In the genomic region with DNA sequence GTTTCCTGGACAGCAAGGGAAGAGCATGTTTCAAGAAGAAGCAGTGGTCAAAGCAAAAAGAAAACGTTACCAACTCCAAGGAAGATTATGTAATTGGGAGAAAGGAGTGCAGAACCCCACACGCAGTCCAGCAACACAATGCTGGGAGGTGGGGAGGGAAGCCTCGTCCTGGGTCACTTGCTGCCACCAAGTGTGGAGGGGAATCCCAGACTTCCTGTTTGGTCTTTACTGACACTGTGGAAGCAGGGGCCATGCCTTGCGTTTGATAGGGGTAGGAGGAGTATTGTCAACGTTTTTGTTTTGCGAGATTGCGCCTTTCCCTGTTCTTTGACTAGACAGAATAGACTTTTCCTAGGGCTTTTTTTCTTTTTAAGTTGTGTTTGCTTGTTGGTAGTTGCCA, we compare ENCODE assay signal across 26 cellular contexts.
DNase-seq lines count a peak whose midpoint lies in the region; ATAC-seq and TF ChIP-seq lines count a peak whose summit lies in the region.
"Had no signal": no experiment of that assay in that cellular context is flagged by ENCODE, and none has a peak within 500 bp of the region (broad histone marks: within the 10 kb centered on the region; RNA-seq: fewer than 3 reads in every experiment).

No MANE protein-coding gene starts in this region.

- peaks cover 2% of the 10 kb centered on the region for H3K4me1 Mint-ChIP-seq in activated CD4-positive, alpha-beta memory T cell treated with anti-CD3 and anti-CD28 coated beads for 36 hours (ENCODE audit: low read depth)
- peaks cover 17% of the 10 kb centered on the region for H3K4me1 Mint-ChIP-seq in activated CD4-positive, alpha-beta memory T cell treated with anti-CD3 and anti-CD28 coated beads, Interleukin-2, amount 10 ng/mL, durations not matched to agents 7 days and 5 days
- peaks cover 29% of the 10 kb centered on the region for H3K4me1 Mint-ChIP-seq in endothelial cell (ENCODE audit: unreplicated experiment)
- H3K4me1 Mint-ChIP-seq in stimulated activated effector memory CD8-positive, alpha-beta T cell treated with anti-CD3 and anti-CD28 coated beads, Interleukin-12 subunit alpha, Interleukin-12 subunit beta, amount 100 ng/mL, for 72 hours, result peaks cover 14% of the 10 kb centered on the region
- H3K4me1 Mint-ChIP-seq in effector memory CD8-positive, alpha-beta T cell (ENCODE audit: low read depth in 2 of 2), result peaks cover 2 to 8% of the 10 kb centered on the region in 2 donors

- intact Hi-C loops in activated CD4-positive, alpha-beta memory T cell treated with anti-CD3 and anti-CD28 coated beads for 36 hours (cut with micrococcal nuclease), result no loop called here

- TF ChIP-seq CTCF in endothelial cell (IDR thresholded peaks at IDR 0.05; ENCODE audit: unreplicated experiment), result no peak

- peaks cover 65% of the 10 kb centered on the region for H3K36me3 Mint-ChIP-seq in activated CD4-positive, alpha-beta memory T cell treated with anti-CD3 and anti-CD28 coated beads for 36 hours
- peaks cover 59% of the 10 kb centered on the region for H3K36me3 Mint-ChIP-seq in activated CD4-positive, alpha-beta memory T cell treated with anti-CD3 and anti-CD28 coated beads, Interleukin-2, amount 10 ng/mL, durations not matched to agents 7 days and 5 days (ENCODE audit: low read depth)
- peaks cover 21% of the 10 kb centered on the region for H3K36me3 Mint-ChIP-seq in endothelial cell (ENCODE audit: low read depth, unreplicated experiment)
- H3K36me3 Mint-ChIP-seq in stimulated activated effector memory CD8-positive, alpha-beta T cell treated with anti-CD3 and anti-CD28 coated beads, Interleukin-12 subunit alpha, Interleukin-12 subunit beta, amount 100 ng/mL, for 72 hours, result peaks cover 22% of the 10 kb centered on the region
- peaks cover 12% of the 10 kb centered on the region for H3K36me3 Mint-ChIP-seq in effector memory CD8-positive, alpha-beta T cell (ENCODE audit: insufficient read depth)

- peak overlapping the region; percentile 6 for H3K27ac Mint-ChIP-seq in activated CD4-positive, alpha-beta memory T cell treated with anti-CD3 and anti-CD28 coated beads for 36 hours
- no peak overlapping the region for H3K27ac Mint-ChIP-seq in activated CD4-positive, alpha-beta memory T cell treated with anti-CD3 and anti-CD28 coated beads, Interleukin-2, amount 10 ng/mL, durations not matched to agents 7 days and 5 days
- H3K27ac Mint-ChIP-seq in endothelial cell (ENCODE audit: unreplicated experiment), result peak overlapping the region; percentile 95
- peak overlapping the region; percentile 74 for H3K27ac Mint-ChIP-seq in stimulated activated effector memory CD8-positive, alpha-beta T cell treated with anti-CD3 and anti-CD28 coated beads, Interleukin-12 subunit alpha, Interleukin-12 subunit beta, amount 100 ng/mL, for 72 hours
- no peak overlapping the region for H3K27ac Mint-ChIP-seq in effector memory CD8-positive, alpha-beta T cell
- H3K27ac Mint-ChIP-seq: brain, T-helper 17 cell had no signal

- H3K27me3 Mint-ChIP-seq in activated CD4-positive, alpha-beta memory T cell treated with anti-CD3 and anti-CD28 coated beads for 36 hours, result no peaks in the 10 kb centered on the region
- H3K27me3 Mint-ChIP-seq in activated CD4-positive, alpha-beta memory T cell treated with anti-CD3 and anti-CD28 coated beads, Interleukin-2, amount 10 ng/mL, durations not matched to agents 7 days and 5 days, result no peaks in the 10 kb centered on the region
- H3K27me3 Mint-ChIP-seq in endothelial cell (ENCODE audit: unreplicated experiment), result peaks cover 6% of the 10 kb centered on the region
- no peaks in the 10 kb centered on the region for H3K27me3 Mint-ChIP-seq in effector memory CD8-positive, alpha-beta T cell
- H3K27me3 Mint-ChIP-seq: naive thymus-derived CD4-positive, alpha-beta T cell; T-helper 17 cell had no signal

- peak; percentile 57 for ATAC-seq in HG02759 (IDR thresholded peaks at IDR 0.05; ENCODE audit: unreplicated experiment)
- ATAC-seq in stimulated activated effector memory CD8-positive, alpha-beta T cell treated with anti-CD3 and anti-CD28 coated beads, Interleukin-12 subunit alpha, Interleukin-12 subunit beta, amount 100 ng/mL, for 72 hours, result peak; percentile 31
- no peak for ATAC-seq in GM21825 (IDR thresholded peaks at IDR 0.05; ENCODE audit: unreplicated experiment)
- ATAC-seq in effector memory CD8-positive, alpha-beta T cell (replicated peaks), result no peak
- ATAC-seq: left cardiac atrium; naive thymus-derived CD4-positive, alpha-beta T cell; T-helper 17 cell had no signal

- POLR2A ChIA-PET in activated CD4-positive, alpha-beta memory T cell treated with anti-CD3 and anti-CD28 coated beads for 36 hours (lab: Charles Lee), result no interaction called here
- POLR2A ChIA-PET in activated CD4-positive, alpha-beta memory T cell treated with anti-CD3 and anti-CD28 coated beads, Interleukin-2, amount 10 ng/mL, durations not matched to agents 7 days and 5 days (lab: Charles Lee), result no interaction called here

- no peak overlapping the region for H3K4me3 Mint-ChIP-seq in activated CD4-positive, alpha-beta memory T cell treated with anti-CD3 and anti-CD28 coated beads for 36 hours
- H3K4me3 Mint-ChIP-seq in activated CD4-positive, alpha-beta memory T cell treated with anti-CD3 and anti-CD28 coated beads, Interleukin-2, amount 10 ng/mL, durations not matched to agents 7 days and 5 days, result no peak overlapping the region
- H3K4me3 Mint-ChIP-seq in endothelial cell (ENCODE audit: unreplicated experiment), result no peak overlapping the region
- no peak overlapping the region for H3K4me3 Mint-ChIP-seq in stimulated activated effector memory CD8-positive, alpha-beta T cell treated with anti-CD3 and anti-CD28 coated beads, Interleukin-12 subunit alpha, Interleukin-12 subunit beta, amount 100 ng/mL, for 72 hours
- no peak overlapping the region for H3K4me3 Mint-ChIP-seq in effector memory CD8-positive, alpha-beta T cell
- H3K4me3 Mint-ChIP-seq: brain; CD8-positive, alpha-beta memory T cell; naive thymus-derived CD4-positive, alpha-beta T cell; T-helper 17 cell had no signal

- H3K9me3 Mint-ChIP-seq in activated CD4-positive, alpha-beta memory T cell treated with anti-CD3 and anti-CD28 coated beads for 36 hours, result peaks cover 7% of the 10 kb centered on the region
- H3K9me3 Mint-ChIP-seq in activated CD4-positive, alpha-beta memory T cell treated with anti-CD3 and anti-CD28 coated beads, Interleukin-2, amount 10 ng/mL, durations not matched to agents 7 days and 5 days, result peaks cover 7% of the 10 kb centered on the region
- no peaks in the 10 kb centered on the region for H3K9me3 Mint-ChIP-seq in endothelial cell (ENCODE audit: unreplicated experiment)
- H3K9me3 Mint-ChIP-seq in stimulated activated effector memory CD8-positive, alpha-beta T cell treated with anti-CD3 and anti-CD28 coated beads, Interleukin-12 subunit alpha, Interleukin-12 subunit beta, amount 100 ng/mL, for 72 hours, result peaks cover 6% of the 10 kb centered on the region
- H3K9me3 Mint-ChIP-seq in effector memory CD8-positive, alpha-beta T cell, result peaks cover 2 to 6% of the 10 kb centered on the region in 2 donors

- CTCF ChIA-PET in activated CD4-positive, alpha-beta memory T cell treated with anti-CD3 and anti-CD28 coated beads for 36 hours (lab: Charles Lee), result no interaction called here
- CTCF ChIA-PET in activated CD4-positive, alpha-beta memory T cell treated with anti-CD3 and anti-CD28 coated beads, Interleukin-2, amount 10 ng/mL, durations not matched to agents 7 days and 5 days (lab: Charles Lee), result no interaction called here

- DNase-seq in activated CD4-positive, alpha-beta memory T cell treated with anti-CD3 and anti-CD28 coated beads for 36 hours, result no peak
- no peak for DNase-seq in activated CD4-positive, alpha-beta memory T cell treated with anti-CD3 and anti-CD28 coated beads, Interleukin-2, amount 10 ng/mL, durations not matched to agents 7 days and 5 days
- DNase-seq in endothelial cell (ENCODE audit: low spot score), result peak; percentile 31
- no peak for DNase-seq in stimulated activated effector memory CD8-positive, alpha-beta T cell treated with anti-CD3 and anti-CD28 coated beads, Interleukin-12 subunit alpha, Interleukin-12 subunit beta, amount 100 ng/mL, for 72 hours (ENCODE audit: low spot score in 2 of 2)
- no peak for DNase-seq in DMS79 treated with DMSO at 0.1 percent for 48 hours (lab: John Stamatoyannopoulos, UW)
- DNase-seq in effector memory CD8-positive, alpha-beta T cell, result no peak
- DNase-seq: activated CD4-positive, alpha-beta T cell treated with anti-CD3 and anti-CD28 coated beads, Interleukin-2, amount 50 U/mL, for 1 hour; activated effector memory CD4-positive, alpha-beta T cell treated with anti-CD3 and anti-CD28 coated beads, Interleukin-2, amount 50 U/mL, for 16 hours; AML-193; CD8-positive, alpha-beta memory T cell; DMS79; HCEC 1CT; heart left ventricle; left cardiac atrium; mesendoderm; naive thymus-derived CD4-positive, alpha-beta T cell; NCI-H1417; NCI-H2081 treated with DMSO at 0.1 percent for 48 hours; NCI-H774; stimulated activated CD4-positive, alpha-beta T cell treated with anti-CD3 and anti-CD28 coated beads, Interleukin-4, amount 100 ng/mL, for 1 hour; stimulated activated naive CD4-positive, alpha-beta T cell treated with Interleukin-2 at 50 U/mL for 16 hours; T-helper 17 cell; thyroid gland had no signal

Comparison
In these comparisons a context has a peak if more than half of its experiments do, and no peak if none do; other contexts are left out.
1. H3K27ac Mint-ChIP-seq: peak in activated CD4-positive, alpha-beta memory T cell treated with anti-CD3 and anti-CD28 coated beads for 36 hours (single experiment), endothelial cell (single experiment) and stimulated activated effector memory CD8-positive, alpha-beta T cell treated with anti-CD3 and anti-CD28 coated beads, Interleukin-12 subunit alpha, Interleukin-12 subunit beta, amount 100 ng/mL, for 72 hours (single experiment); none in activated CD4-positive, alpha-beta memory T cell treated with anti-CD3 and anti-CD28 coated beads, Interleukin-2, amount 10 ng/mL, durations not matched to agents 7 days and 5 days (single experiment) and effector memory CD8-positive, alpha-beta T cell (0 of 2).
2. ATAC-seq: peak in HG02759 (single experiment) and stimulated activated effector memory CD8-positive, alpha-beta T cell treated with anti-CD3 and anti-CD28 coated beads, Interleukin-12 subunit alpha, Interleukin-12 subunit beta, amount 100 ng/mL, for 72 hours (single experiment); none in GM21825 (single experiment) and effector memory CD8-positive, alpha-beta T cell (single experiment).